ENCODE assay signal across 19 cellular contexts in genomic region chr20:42549496-42549895, GRCh38.
"Had no signal": no experiment of that assay in that cellular context is flagged by ENCODE, and none has a peak within 500 bp of the region (broad histone marks: within the 10 kb centered on the region; RNA-seq: fewer than 3 reads in every experiment).

No MANE protein-coding gene starts in this region.

- H3K36me3 ChIP-seq: ascending aorta, breast epithelium, left ventricle myocardium inferior, pancreas, sigmoid colon, stomach, thoracic aorta had no signal

- ATAC-seq: activated CD4-positive, CD25-positive, alpha-beta regulatory T cell treated with anti-CD3 and anti-CD28 coated beads, Interleukin-2, amount 50 U/mL, for 24 hours; foreskin keratinocyte; mucosa of descending colon; naive thymus-derived CD4-positive, alpha-beta T cell had no signal

- H3K27me3 ChIP-seq: ascending aorta, breast epithelium, foreskin keratinocyte, pancreas, sigmoid colon, stomach had no signal

- H3K27ac ChIP-seq: ascending aorta, breast epithelium, foreskin keratinocyte, left ventricle myocardium inferior, pancreas, sigmoid colon, stomach, thoracic aorta had no signal

- H3K4me3 ChIP-seq: ascending aorta, breast epithelium, left ventricle myocardium inferior, mucosa of descending colon, pancreas, sigmoid colon, stomach, thoracic aorta had no signal

- H3K4me1 ChIP-seq: ascending aorta, breast epithelium, foreskin keratinocyte, left ventricle myocardium inferior, sigmoid colon had no signal

- H3K9me3 ChIP-seq: ascending aorta, breast epithelium, left ventricle myocardium inferior, mucosa of descending colon, pancreas, sigmoid colon, stomach, thoracic aorta had no signal

- DNase-seq: activated CD4-positive, alpha-beta T cell treated with anti-CD3 and anti-CD28 coated beads, Interleukin-2, amount 50 U/mL, for 1 hour; activated CD8-positive, alpha-beta memory T cell treated with anti-CD3 and anti-CD28 coated beads for 24 hours; activated naive CD4-positive, alpha-beta T cell; effector memory CD4-positive, alpha-beta T cell; foreskin keratinocyte; glutamatergic neuron; hypothalamus; kidney; left ventricle myocardium inferior; mucosa of descending colon; naive thymus-derived CD4-positive, alpha-beta T cell; pancreas; sigmoid colon; stimulated activated CD4-positive, alpha-beta T cell treated with anti-CD3 and anti-CD28 coated beads, Interleukin-1b, Interleukin-23, amount 100 ng/mL, for 48 hours; stomach had no signal
